13 cellular contexts compared by ENCODE assay signal in the genomic region with DNA sequence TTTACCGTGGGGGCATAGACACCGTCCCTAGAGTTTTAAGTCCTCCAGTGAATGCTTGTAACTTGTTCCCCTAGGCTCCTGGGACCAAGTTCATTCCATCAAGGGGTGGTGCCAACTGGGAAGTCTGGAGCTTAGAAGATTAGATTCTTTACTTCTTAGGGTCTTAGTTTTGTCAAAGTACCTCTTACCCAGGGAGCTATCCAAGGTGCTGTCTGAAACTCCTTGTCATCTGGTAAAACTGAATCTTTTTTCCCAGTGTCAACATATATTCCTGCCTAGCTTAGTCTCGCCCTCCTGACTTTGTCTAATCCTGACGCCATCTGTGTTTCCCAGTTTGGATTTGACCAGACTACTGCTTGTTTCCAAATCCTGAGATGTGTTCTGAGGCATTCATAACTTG. TPM values are rescaled to one million over a fixed set of nuclear protein-coding genes. Genes with fewer than 3 reads are reported as not detected.
DNase-seq lines count a peak whose midpoint lies in the region; ATAC-seq and TF ChIP-seq lines count a peak whose summit lies in the region.
"Had no signal": no experiment of that assay in that cellular context is flagged by ENCODE, and none has a peak within 500 bp of the region (broad histone marks: within the 10 kb centered on the region; RNA-seq: fewer than 3 reads in every experiment).

No MANE protein-coding gene starts in this region.

- in situ Hi-C loops in IMR-90 (cut with MboI; ENCODE audit: low sequenced_read_pairs): no loop called here
- in situ Hi-C loops in GM13976 (cut with MboI; ENCODE audit: low sequenced_read_pairs, unreplicated experiment): no loop called here

- H3K4me1 ChIP-seq in IMR-90 (ENCODE audit: control insufficient read depth, insufficient read depth, low read length): no peaks in the 10 kb centered on the region
- H3K4me1 ChIP-seq: prostate gland had no signal

- no peaks in the 10 kb centered on the region for H4K20me1 ChIP-seq in IMR-90 (ENCODE audit: insufficient read depth, low read length)

- no peaks in the 10 kb centered on the region for H3K27me3 ChIP-seq in IMR-90 (ENCODE audit: control insufficient read depth, insufficient read depth, low read length)
- H3K27me3 ChIP-seq: thyroid gland had no signal

- no peak overlapping the region for H2AFZ ChIP-seq in IMR-90 (replicated peaks; ENCODE audit: low read length, poor library complexity)

- H3K23ac ChIP-seq in IMR-90 (ENCODE audit: low read depth, low read length): no peak overlapping the region

- no peak for TF ChIP-seq CTCF in IMR-90 (conservative IDR thresholded peaks at IDR 0.05; ENCODE audit: low read depth, low read length)
- TF ChIP-seq CTCF in GM13976 (IDR thresholded peaks at IDR 0.05; ENCODE audit: borderline replicate concordance, control extremely low read depth, extremely low read depth, insufficient read depth, missing control alignments): no peak

- H2BK5ac ChIP-seq in IMR-90 (ENCODE audit: low read depth, low read length, poor library complexity, severe bottlenecking): no peak overlapping the region

- no peak overlapping the region for H2AK9ac ChIP-seq in IMR-90 (replicated peaks; ENCODE audit: low read depth, low read length, poor library complexity)

- H3K9me3 ChIP-seq in IMR-90 (ENCODE audit: control insufficient read depth, insufficient read depth, low read length): no peaks in the 10 kb centered on the region
- H3K9me3 ChIP-seq: prostate gland, thyroid gland had no signal

- no peak overlapping the region for H3K4me2 ChIP-seq in IMR-90 (ENCODE audit: low read depth, low read length)

- H3K36me3 ChIP-seq in IMR-90 (ENCODE audit: control insufficient read depth, insufficient read depth, low read length): no peaks in the 10 kb centered on the region
- H3K36me3 ChIP-seq: prostate gland, thyroid gland had no signal

- H3K14ac ChIP-seq in IMR-90 (replicated peaks; ENCODE audit: low read depth, low read length): no peak overlapping the region

- no peak overlapping the region for H3K27ac ChIP-seq in IMR-90 (ENCODE audit: insufficient read depth, low read length)
- H3K27ac ChIP-seq: prostate gland, thyroid gland had no signal

- no peak overlapping the region for H2AK5ac ChIP-seq in IMR-90 (ENCODE audit: low read depth, low read length)

- no peak overlapping the region for H3K4ac ChIP-seq in IMR-90 (ENCODE audit: low read depth, low read length)

- H4K91ac ChIP-seq in IMR-90 (ENCODE audit: insufficient read depth, low read depth, low read length): no peak overlapping the region

- BruUV-seq in IMR-90 (replicated peaks; lab: Mats Ljungman, UMichigan): no TSS peak

- H4K8ac ChIP-seq in IMR-90 (ENCODE audit: low read depth in 2 of 2, low read length in 2 of 2): no peak overlapping the region

- no peak overlapping the region for H3K9ac ChIP-seq in IMR-90 (ENCODE audit: low read depth, low read length)

- POLR2A ChIA-PET in IMR-90 (lab: Charles Lee; ENCODE audit: unreplicated experiment): no interaction called here

- no peak overlapping the region for H3K4me3 ChIP-seq in IMR-90 (ENCODE audit: insufficient read depth, low read depth, low read length)
- H3K4me3 ChIP-seq: prostate gland, thyroid gland had no signal

- no peak overlapping the region for H2BK15ac ChIP-seq in IMR-90 (ENCODE audit: low read depth, low read length)

- DNase-seq in AG08395 (ENCODE audit: low spot score) (peak; percentile 23), IMR-90 (peak; percentile 66), amniotic epithelial cell (ENCODE audit: low read depth) (peak; percentile 64), iPS-NIHi7 (ENCODE audit: extremely low spot score) (peak; percentile 50), CD1c-positive myeloid dendritic cell (ENCODE audit: extremely low spot score) (no peak), NCI-H146 treated with DMSO at 0.1 percent for 48 hours (lab: John Stamatoyannopoulos, UW; ENCODE audit: unreplicated experiment) (no peak), GM13976 (ENCODE audit: low spot score) (no peak), cortex of kidney (lab: John Stamatoyannopoulos, UW) (no peak)
- DNase-seq: activated CD4-positive, alpha-beta T cell treated with anti-CD3 and anti-CD28 coated beads, Interleukin-2, amount 10 ng/mL, durations not matched to agents 24 days and 14 days; NCI-H510A; thyroid gland had no signal

- no peak overlapping the region for H3K18ac ChIP-seq in IMR-90 (ENCODE audit: low read depth, low read length)

- no peaks in the 10 kb centered on the region for H3K9me1 ChIP-seq in IMR-90 (ENCODE audit: insufficient read depth, low read length)

- TF ChIP-seq POLR2A in IMR-90 (IDR thresholded peaks at IDR 0.05; ENCODE audit: low read depth, low read length): no peak

- H2BK120ac ChIP-seq in IMR-90 (ENCODE audit: low read depth, low read length): no peak overlapping the region

- no peaks in the 10 kb centered on the region for H3K79me1 ChIP-seq in IMR-90 (ENCODE audit: low read depth in 1 of 2, low read length in 2 of 2)

- TF ChIP-seq RAD21 in IMR-90 (IDR thresholded peaks at IDR 0.05; ENCODE audit: low read length): no peak

- H4K5ac ChIP-seq in IMR-90 (ENCODE audit: low read depth, low read length): no peak overlapping the region

- dilution Hi-C loops in IMR-90 (cut with HindIII; ENCODE audit: low sequenced_read_pairs, unreplicated experiment): no loop called here

- peak; percentile 59; the same call in 1 of the 2 replicates for ATAC-seq in IMR-90 (ENCODE audit: low read depth)

- WGBS in IMR-90 (ENCODE audit: extremely low coverage in 2 of 2, insufficient read length in 1 of 2), 2 experiments: no CpG with 5 or more reads among the region's 4 CpGs

- CTCF ChIA-PET in IMR-90 (lab: Yijun Ruan, JAX): interaction anchor here (0.5 to 2.0 kb wide), 2 partner anchors 26 to 462 kb away, joined by 5 to 7 read pairs; no protein-coding TSS in a partner anchor

- no peak overlapping the region for H3K56ac ChIP-seq in IMR-90 (ENCODE audit: extremely low read depth, insufficient read depth, low read length)

- no peak overlapping the region for H2BK20ac ChIP-seq in IMR-90 (ENCODE audit: low read depth, low read length)

- intact Hi-C loops in IMR-90 (cut with micrococcal nuclease): loop anchor here (5.0 kb wide), 1 partner anchor 103 kb away; no protein-coding TSS in a partner anchor

TF ChIP-seq in IMR-90, 13 proteins besides CTCF, POLR2A, EP300 and RAD21:
- no peak for TF ChIP-seq RCOR1 (IDR thresholded peaks at IDR 0.05; ENCODE audit: insufficient replicate concordance, low read length)
- no peak for TF ChIP-seq SMC3 (IDR thresholded peaks at IDR 0.05; ENCODE audit: low read depth, low read length)
- TF ChIP-seq MAZ (IDR thresholded peaks at IDR 0.05; ENCODE audit: borderline replicate concordance, low read depth, low read length): no peak
- TF ChIP-seq CHD1 (IDR thresholded peaks at IDR 0.05; ENCODE audit: low read depth, low read length): no peak
- no peak for TF ChIP-seq NFE2L2 (IDR thresholded peaks at IDR 0.05; ENCODE audit: low read depth, low read length)
- TF ChIP-seq MAFK (IDR thresholded peaks at IDR 0.05; ENCODE audit: low read depth, low read length): no peak
- TF ChIP-seq ELK1 (IDR thresholded peaks at IDR 0.05; ENCODE audit: borderline replicate concordance, low read depth, low read length): no peak
- TF ChIP-seq RFX5 (IDR thresholded peaks at IDR 0.05; ENCODE audit: low read depth, low read length): no peak
- no peak for TF ChIP-seq MXI1 (IDR thresholded peaks at IDR 0.05; ENCODE audit: borderline replicate concordance, low read depth, low read length)
- no peak for TF ChIP-seq USF2 (IDR thresholded peaks at IDR 0.05; ENCODE audit: low read depth, low read length)
- TF ChIP-seq BHLHE40 (IDR thresholded peaks at IDR 0.05; ENCODE audit: low read depth, low read length): no peak
- no peak for TF ChIP-seq FOS (IDR thresholded peaks at IDR 0.05; ENCODE audit: low read depth, low read length)
- TF ChIP-seq CEBPB (IDR thresholded peaks at IDR 0.05; ENCODE audit: low read depth, low read length): no peak

RNA-seq across cellular contexts. Expression of gene MAMDC2, which starts 41.6 kb away (rescaled TPM):
- 5.0 and 5.6 TPM in 2 replicates for total RNA-seq in IMR-90 (2012; rRNA removed)
- 5.0 and 5.2 TPM in 2 replicates for polyA plus RNA-seq in IMR-90 (2012; rRNA removed)
- 1.2 and 2.8 TPM in 2 replicates for polyA plus RNA-seq in IMR-90 (2012; cell fraction: cytosol; rRNA removed)
- polyA plus RNA-seq in IMR-90 (2012; cell fraction: nucleus; rRNA removed; ENCODE audit: low replicate concordance): 1.3 and 3.5 TPM in 2 replicates
- total RNA-seq: activated CD4-positive, alpha-beta T cell treated with anti-CD3 and anti-CD28 coated beads, Interleukin-2, amount 10 ng/mL, durations not matched to agents 24 days and 14 days; activated T-helper 2 cell treated with anti-CD3 and anti-CD28 coated beads, Interferon-gamma antibody, Interleukin-2, Interleukin-4, amounts not matched to agents 10 μg/mL and 5 μg/mL and 100 μg/mL, durations not matched to agents 14 hours and 24 hours and 36 hours had no signal

Comparison
In these comparisons a context has a peak if more than half of its experiments do, and no peak if none do; other contexts are left out.
1. DNase-seq: peak in AG08395 (single experiment), IMR-90 (single experiment), amniotic epithelial cell (single experiment) and iPS-NIHi7 (single experiment); none in CD1c-positive myeloid dendritic cell (single experiment), NCI-H146 treated with DMSO at 0.1 percent for 48 hours (single experiment), GM13976 (single experiment) and cortex of kidney (single experiment).